ENCODE assay signal across 21 cellular contexts in the genomic region with DNA sequence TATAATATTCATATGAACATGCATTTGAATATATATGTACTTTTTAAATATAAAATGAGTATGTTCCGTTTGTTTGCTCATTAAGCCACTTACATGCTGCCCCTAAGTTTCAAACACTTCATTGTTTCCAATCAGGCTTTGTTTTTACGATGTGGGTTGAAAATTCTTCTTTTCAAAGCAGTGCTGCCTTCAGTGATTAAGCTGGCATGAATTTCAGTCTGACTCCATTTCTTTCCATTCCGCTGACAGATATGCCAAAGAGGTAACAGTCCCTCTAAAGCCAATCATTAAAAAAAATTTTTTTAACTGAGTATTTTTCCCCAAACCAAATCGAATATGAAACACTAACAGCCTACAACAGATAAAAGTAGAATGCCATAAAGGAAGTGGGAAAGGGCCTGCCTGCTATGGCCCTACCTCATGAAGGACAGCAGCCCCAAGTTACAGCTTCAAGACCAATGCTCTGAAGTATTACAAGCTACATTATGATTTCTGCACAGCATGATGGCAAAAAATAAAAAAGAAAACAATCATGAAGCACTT. TPM values are rescaled to one million over a fixed set of nuclear protein-coding genes. Genes with fewer than 3 reads are reported as not detected.
DNase-seq lines count a peak whose midpoint lies in the region; ATAC-seq and TF ChIP-seq lines count a peak whose summit lies in the region.
"Had no signal": no experiment of that assay in that cellular context is flagged by ENCODE, and none has a peak within 500 bp of the region (broad histone marks: within the 10 kb centered on the region; RNA-seq: fewer than 3 reads in every experiment).

No MANE protein-coding gene starts in this region.

- H3K36me3 ChIP-seq in GM23338 (ENCODE audit: insufficient read depth) (0 out of 2 replicates have a peak, but pooled peaks cover 2% of the 10 kb centered on the region), gastroesophageal sphincter (peaks cover 0 to 24% of the 10 kb centered on the region in 2 donors)
- H3K36me3 ChIP-seq: HAP-1 had no signal

- H3K4me1 ChIP-seq in GM23338 (ENCODE audit: insufficient read depth), result peaks cover 33% of the 10 kb centered on the region
- no peaks in the 10 kb centered on the region for H3K4me1 ChIP-seq in gastroesophageal sphincter

- H3K4me3 ChIP-seq in GM23338 (no peak overlapping the region), gastroesophageal sphincter (no peak overlapping the region)
- H3K4me3 ChIP-seq: BLaER1, HAP-1 had no signal

- H3K4me3 Mint-ChIP-seq in activated CD4-positive, alpha-beta T cell treated with anti-CD3 and anti-CD28 coated beads, Interleukin-2, amount 10 ng/mL, durations not matched to agents 24 days and 14 days, result no peak overlapping the region
- no peak overlapping the region for H3K4me3 Mint-ChIP-seq in GM23338
- peak overlapping the region; percentile 5 for H3K4me3 Mint-ChIP-seq in activated T-helper 17 cell treated with anti-CD3 and anti-CD28 coated beads, Interleukin-2, amount 50 U/mL, for 72 hours
- H3K4me3 Mint-ChIP-seq in nephron progenitor cell, result no peak overlapping the region
- H3K4me3 Mint-ChIP-seq in activated T-helper 2 cell treated with anti-CD3 and anti-CD28 coated beads, Interferon-gamma antibody, Interleukin-2, Interleukin-4, amounts not matched to agents 10 μg/mL and 5 μg/mL and 100 μg/mL, durations not matched to agents 14 hours and 24 hours and 36 hours (ENCODE audit: low read depth), result no peak overlapping the region
- H3K4me3 Mint-ChIP-seq: CD4-positive, alpha-beta memory T cell had no signal

- no peak for TF ChIP-seq EP300 in gastroesophageal sphincter (IDR thresholded peaks at IDR 0.05)

- peaks cover 9% of the 10 kb centered on the region for H3K4me1 Mint-ChIP-seq in activated CD4-positive, alpha-beta T cell treated with anti-CD3 and anti-CD28 coated beads, Interleukin-2, amount 10 ng/mL, durations not matched to agents 24 days and 14 days
- peaks cover 43% of the 10 kb centered on the region for H3K4me1 Mint-ChIP-seq in GM23338
- H3K4me1 Mint-ChIP-seq in activated T-helper 17 cell treated with anti-CD3 and anti-CD28 coated beads, Interleukin-2, amount 50 U/mL, for 72 hours, result peaks cover 9% of the 10 kb centered on the region
- H3K4me1 Mint-ChIP-seq in nephron progenitor cell, result peaks cover 23% of the 10 kb centered on the region
- peaks cover 21% of the 10 kb centered on the region for H3K4me1 Mint-ChIP-seq in activated T-helper 2 cell treated with anti-CD3 and anti-CD28 coated beads, Interferon-gamma antibody, Interleukin-2, Interleukin-4, amounts not matched to agents 10 μg/mL and 5 μg/mL and 100 μg/mL, durations not matched to agents 14 hours and 24 hours and 36 hours (ENCODE audit: low read depth)

- H3K27ac ChIP-seq in GM23338 (ENCODE audit: low read depth) (no peak overlapping the region), gastroesophageal sphincter (no peak overlapping the region)
- H3K27ac ChIP-seq: BLaER1 had no signal

- H3K27ac Mint-ChIP-seq in activated CD4-positive, alpha-beta T cell treated with anti-CD3 and anti-CD28 coated beads, Interleukin-2, amount 10 ng/mL, durations not matched to agents 24 days and 14 days, result peak overlapping the region; percentile 16
- H3K27ac Mint-ChIP-seq in GM23338, result 0 out of 2 replicates have a peak overlapping the region, but pooled peaks have one; percentile 74
- peak overlapping the region; percentile 42 for H3K27ac Mint-ChIP-seq in activated T-helper 17 cell treated with anti-CD3 and anti-CD28 coated beads, Interleukin-2, amount 50 U/mL, for 72 hours
- peak overlapping the region; percentile 70 for H3K27ac Mint-ChIP-seq in nephron progenitor cell
- no peak overlapping the region for H3K27ac Mint-ChIP-seq in activated T-helper 2 cell treated with anti-CD3 and anti-CD28 coated beads, Interferon-gamma antibody, Interleukin-2, Interleukin-4, amounts not matched to agents 10 μg/mL and 5 μg/mL and 100 μg/mL, durations not matched to agents 14 hours and 24 hours and 36 hours

- no peaks in the 10 kb centered on the region for H3K9me3 ChIP-seq in gastroesophageal sphincter
- H3K9me3 ChIP-seq: BLaER1, HAP-1 had no signal

- no peaks in the 10 kb centered on the region for H3K9me2 ChIP-seq in GM23338 (ENCODE audit: insufficient read depth)

- no peaks in the 10 kb centered on the region for H4K20me1 ChIP-seq in GM23338 (replicated peaks; ENCODE audit: insufficient read depth)
- H4K20me1 ChIP-seq: BLaER1 had no signal

- H3K27me3 Mint-ChIP-seq in activated CD4-positive, alpha-beta T cell treated with anti-CD3 and anti-CD28 coated beads, Interleukin-2, amount 10 ng/mL, durations not matched to agents 24 days and 14 days, result no peaks in the 10 kb centered on the region
- peaks cover 4% of the 10 kb centered on the region for H3K27me3 Mint-ChIP-seq in GM23338 (ENCODE audit: insufficient read depth, low read depth, poor library complexity)
- H3K27me3 Mint-ChIP-seq in activated T-helper 17 cell treated with anti-CD3 and anti-CD28 coated beads, Interleukin-2, amount 50 U/mL, for 72 hours, result no peaks in the 10 kb centered on the region
- H3K27me3 Mint-ChIP-seq in nephron progenitor cell (ENCODE audit: low read depth, poor library complexity), result peaks cover 2% of the 10 kb centered on the region
- no peaks in the 10 kb centered on the region for H3K27me3 Mint-ChIP-seq in activated T-helper 2 cell treated with anti-CD3 and anti-CD28 coated beads, Interferon-gamma antibody, Interleukin-2, Interleukin-4, amounts not matched to agents 10 μg/mL and 5 μg/mL and 100 μg/mL, durations not matched to agents 14 hours and 24 hours and 36 hours (ENCODE audit: low read depth)
- H3K27me3 Mint-ChIP-seq: CD4-positive, alpha-beta memory T cell had no signal

- no peaks in the 10 kb centered on the region for H3K27me3 ChIP-seq in GM23338 (ENCODE audit: insufficient read depth)
- H3K27me3 ChIP-seq in gastroesophageal sphincter, result no peaks in the 10 kb centered on the region
- H3K27me3 ChIP-seq: BLaER1 had no signal

- intact Hi-C loops in activated CD4-positive, alpha-beta T cell treated with anti-CD3 and anti-CD28 coated beads, Interleukin-2, amount 10 ng/mL, durations not matched to agents 24 days and 14 days (cut with micrococcal nuclease), result no loop called here
- intact Hi-C loops in activated T-helper 2 cell treated with anti-CD3 and anti-CD28 coated beads, Interferon-gamma antibody, Interleukin-2, Interleukin-4, amounts not matched to agents 10 μg/mL and 5 μg/mL and 100 μg/mL, durations not matched to agents 14 hours and 24 hours and 36 hours (cut with micrococcal nuclease), result no loop called here

- H3K4me2 ChIP-seq in GM23338, result no peak overlapping the region
- H3K4me2 ChIP-seq: BLaER1 had no signal

- ATAC-seq in GM23338 (no peak), gastroesophageal sphincter (no peak)
- peak; percentile 89 for ATAC-seq in activated T-helper 17 cell treated with anti-CD3 and anti-CD28 coated beads, Interleukin-2, amount 50 U/mL, for 72 hours (replicated peaks)

- no peak overlapping the region for H2AFZ ChIP-seq in GM23338

- peaks cover 17% of the 10 kb centered on the region for H3K36me3 Mint-ChIP-seq in activated CD4-positive, alpha-beta T cell treated with anti-CD3 and anti-CD28 coated beads, Interleukin-2, amount 10 ng/mL, durations not matched to agents 24 days and 14 days (ENCODE audit: low read depth)
- H3K36me3 Mint-ChIP-seq in GM23338 (ENCODE audit: low read depth), result peaks cover 11% of the 10 kb centered on the region; the same call in 2 of the 3 replicates
- peaks cover 16% of the 10 kb centered on the region for H3K36me3 Mint-ChIP-seq in activated T-helper 17 cell treated with anti-CD3 and anti-CD28 coated beads, Interleukin-2, amount 50 U/mL, for 72 hours (ENCODE audit: low read depth)
- peaks cover 11% of the 10 kb centered on the region for H3K36me3 Mint-ChIP-seq in nephron progenitor cell (ENCODE audit: low read depth)
- peaks cover 21% of the 10 kb centered on the region for H3K36me3 Mint-ChIP-seq in activated T-helper 2 cell treated with anti-CD3 and anti-CD28 coated beads, Interferon-gamma antibody, Interleukin-2, Interleukin-4, amounts not matched to agents 10 μg/mL and 5 μg/mL and 100 μg/mL, durations not matched to agents 14 hours and 24 hours and 36 hours (ENCODE audit: low read depth)

- peaks cover 9% of the 10 kb centered on the region; the same call in 1 of the 2 replicates for H3F3A ChIP-seq in GM23338 (replicated peaks; ENCODE audit: low read depth)

- DNase-seq in activated CD4-positive, alpha-beta T cell treated with anti-CD3 and anti-CD28 coated beads, Interleukin-2, amount 10 ng/mL, durations not matched to agents 24 days and 14 days, result no peak
- DNase-seq in activated CD4-positive, alpha-beta T cell treated with anti-CD3 and anti-CD28 coated beads, Interleukin-2, amount 50 U/mL, for 48 hours, result no peak
- DNase-seq in GM23338 (ENCODE audit: low spot score) (no peak), nephron progenitor cell (no peak), COR-L47 (lab: John Stamatoyannopoulos, UW) (no peak)
- no peak for DNase-seq in activated T-helper 2 cell treated with anti-CD3 and anti-CD28 coated beads, Interferon-gamma antibody, Interleukin-2, Interleukin-4, amounts not matched to agents 10 μg/mL and 5 μg/mL and 100 μg/mL, durations not matched to agents 14 hours and 24 hours and 36 hours (ENCODE audit: low spot score)
- DNase-seq: Calu3; CD4-positive, alpha-beta memory T cell; DMS53; EL; Kasumi-1; MM.1S; NCI-H1092; NCI-H1436 treated with DMSO at 0.1 percent for 48 hours; NCI-H2029; NCI-H345; NCI-H524 treated with DMSO at 0.1 percent for 48 hours had no signal

- WGBS in gastroesophageal sphincter (ENCODE audit: low coverage in 1 of 2), 2 donors, result 73 to 86% methylated on average over 2 to 4 of the region's 4 CpGs

- no peaks in the 10 kb centered on the region for H3K9me3 Mint-ChIP-seq in activated CD4-positive, alpha-beta T cell treated with anti-CD3 and anti-CD28 coated beads, Interleukin-2, amount 10 ng/mL, durations not matched to agents 24 days and 14 days
- H3K9me3 Mint-ChIP-seq in GM23338 (no peaks in the 10 kb centered on the region), nephron progenitor cell (no peaks in the 10 kb centered on the region)
- no peaks in the 10 kb centered on the region for H3K9me3 Mint-ChIP-seq in activated T-helper 17 cell treated with anti-CD3 and anti-CD28 coated beads, Interleukin-2, amount 50 U/mL, for 72 hours
- no peaks in the 10 kb centered on the region for H3K9me3 Mint-ChIP-seq in activated T-helper 2 cell treated with anti-CD3 and anti-CD28 coated beads, Interferon-gamma antibody, Interleukin-2, Interleukin-4, amounts not matched to agents 10 μg/mL and 5 μg/mL and 100 μg/mL, durations not matched to agents 14 hours and 24 hours and 36 hours
- H3K9me3 Mint-ChIP-seq: CD4-positive, alpha-beta memory T cell had no signal

- no peak for TF ChIP-seq POLR2A in gastroesophageal sphincter (IDR thresholded peaks at IDR 0.05)

- no peak for TF ChIP-seq CTCF in GM23338 (conservative IDR thresholded peaks at IDR 0.05; ENCODE audit: low read depth in 2 of 2)
- no peak for TF ChIP-seq CTCF in nephron progenitor cell (IDR thresholded peaks at IDR 0.05)
- no peak for TF ChIP-seq CTCF in gastroesophageal sphincter (IDR thresholded peaks at IDR 0.05)

- no peaks in the 10 kb centered on the region for H3K79me2 ChIP-seq in GM23338 (replicated peaks; ENCODE audit: insufficient read depth)

RNA-seq across cellular contexts. Expression of a gene that starts 40.0 kb away (rescaled TPM):
- 54.6 and 59.0 TPM in 2 replicates for total RNA-seq in activated CD4-positive, alpha-beta T cell treated with anti-CD3 and anti-CD28 coated beads, Interleukin-2, amount 10 ng/mL, durations not matched to agents 24 days and 14 days
- total RNA-seq in GM23338 (2014; rRNA removed; shearing (Covaris generic)), result 53.5 and 64.8 TPM in 2 replicates
- polyA plus RNA-seq in GM23338 (2016; fragmentation: Nextera tagmentation; extraction: Ambion mirVana), result 26.8 and 29.5 TPM in 2 replicates
- total RNA-seq in activated T-helper 17 cell treated with anti-CD3 and anti-CD28 coated beads, Interleukin-2, amount 50 U/mL, for 72 hours, result 10 to 100 TPM; 37.0 to 59.5 TPM
- total RNA-seq in activated T-helper 2 cell treated with anti-CD3 and anti-CD28 coated beads, Interferon-gamma antibody, Interleukin-2, Interleukin-4, amounts not matched to agents 10 μg/mL and 5 μg/mL and 100 μg/mL, durations not matched to agents 14 hours and 24 hours and 36 hours, result 59.8 and 64.8 TPM in 2 replicates
- 10 to 100 TPM; 35.6 to 48.3 (median 42.8) TPM for total RNA-seq in gastroesophageal sphincter
